ENCODE assay signal across 23 cellular contexts in the genomic region with DNA sequence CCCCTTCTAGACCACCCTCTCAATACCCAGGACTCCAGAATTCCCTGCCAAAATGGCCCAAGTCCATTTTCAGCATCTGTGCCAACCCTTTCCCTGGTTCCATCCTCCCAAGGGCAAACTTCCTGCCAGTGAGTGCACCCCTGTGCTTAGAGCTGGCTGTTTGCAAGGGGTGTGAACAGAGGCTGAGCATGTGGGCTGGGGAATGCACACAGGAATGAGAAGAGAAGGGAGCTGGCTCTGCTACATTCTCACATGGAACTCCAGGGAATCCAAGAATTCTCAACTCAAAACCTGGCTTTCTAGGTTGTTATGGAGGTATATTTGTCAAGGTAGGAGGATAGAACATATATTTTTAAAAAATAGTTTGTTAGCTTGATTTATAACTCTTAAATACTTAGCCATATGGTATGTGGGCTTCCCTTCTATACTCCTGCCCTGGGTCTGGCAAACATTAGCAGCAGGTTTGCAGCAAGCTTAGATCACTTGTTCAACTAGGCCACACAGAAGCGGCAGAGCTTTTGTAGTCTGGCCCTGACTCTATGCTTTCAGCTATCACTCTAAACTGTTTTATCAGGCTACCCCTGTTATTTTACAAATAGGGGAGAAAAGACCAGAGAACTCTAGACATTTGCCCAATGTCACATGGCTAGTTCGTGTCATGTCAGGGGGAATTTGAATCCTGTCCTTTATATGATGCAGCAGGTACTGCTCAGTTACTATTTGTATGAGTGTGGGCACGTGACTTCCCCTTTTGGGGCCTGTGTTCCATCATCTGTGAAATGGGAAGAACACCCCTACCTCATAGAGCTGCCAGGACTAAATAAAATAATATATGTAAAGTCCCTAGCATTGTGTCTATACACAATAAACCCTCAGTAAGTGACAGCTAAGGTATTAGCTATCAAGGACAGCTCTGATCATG. TPM values are rescaled to one million over a fixed set of nuclear protein-coding genes. Genes with fewer than 3 reads are reported as not detected.
DNase-seq lines count a peak whose midpoint lies in the region; ATAC-seq and TF ChIP-seq lines count a peak whose summit lies in the region.
"Had no signal": no experiment of that assay in that cellular context is flagged by ENCODE, and none has a peak within 500 bp of the region (broad histone marks: within the 10 kb centered on the region; RNA-seq: fewer than 3 reads in every experiment).

No MANE protein-coding gene starts in this region.

- intact Hi-C loops in left ventricle myocardium superior (cut with micrococcal nuclease) = no loop called here

- H3K4me1 Mint-ChIP-seq in WTC11 = peaks cover 6% of the 10 kb centered on the region

- TF ChIP-seq RAD21 in SK-N-SH (IDR thresholded peaks at IDR 0.05; ENCODE audit: low read length) = no peak

- no peak overlapping the region for H2AFZ ChIP-seq in SK-N-SH (ENCODE audit: low read depth)

- H3K9me3 Mint-ChIP-seq in WTC11 = no peaks in the 10 kb centered on the region
- H3K9me3 Mint-ChIP-seq: dendritic cell treated with granulocyte-macrophage colony-stimulating factor and Interleukin-4, amounts not matched to agents 40 ng/mL and 50 ng/mL, for 4 days had no signal

- peak; percentile 67 for ATAC-seq in SK-N-SH treated with all-trans-retinoic acid at 6 μM for 48 hours
- 0 out of 2 replicates have a peak, but pooled peaks have one; percentile 34 for ATAC-seq in WTC11
- peak; percentile 70 for ATAC-seq in left ventricle myocardium superior
- no peak for ATAC-seq in HG02610 (IDR thresholded peaks at IDR 0.05; ENCODE audit: unreplicated experiment)
- ATAC-seq in GM21515 (IDR thresholded peaks at IDR 0.05; ENCODE audit: unreplicated experiment) = no peak
- ATAC-seq: esophagus mucosa, mucosa of descending colon had no signal

- H4K20me1 ChIP-seq in SK-N-SH (ENCODE audit: insufficient read depth) = no peaks in the 10 kb centered on the region

- no peak overlapping the region for H3K4me2 ChIP-seq in SK-N-SH

- no peak overlapping the region for H3K4me3 ChIP-seq in SK-N-SH (ENCODE audit: low read depth in 2 of 2, low read length in 1 of 2)
- H3K4me3 ChIP-seq: mucosa of descending colon, ovary, SJCRH30, thyroid gland had no signal

- no peaks in the 10 kb centered on the region for H3K27me3 ChIP-seq in SK-N-SH (ENCODE audit: insufficient read depth)
- H3K27me3 ChIP-seq: ovary, SJCRH30, thyroid gland had no signal

- H3K36me3 Mint-ChIP-seq in WTC11 = no peaks in the 10 kb centered on the region

- no peak overlapping the region for H3K4me3 Mint-ChIP-seq in WTC11
- H3K4me3 Mint-ChIP-seq: dendritic cell treated with granulocyte-macrophage colony-stimulating factor and Interleukin-4, amounts not matched to agents 40 ng/mL and 50 ng/mL, for 4 days had no signal

- H3K9me2 ChIP-seq in SK-N-SH = no peaks in the 10 kb centered on the region

- TF ChIP-seq EP300 in SK-N-SH (IDR thresholded peaks at IDR 0.05; ENCODE audit: borderline replicate concordance in 1 of 2, low read depth in 1 of 2, low read length in 1 of 2) = no peak

- TF ChIP-seq CTCF in SK-N-SH (IDR thresholded peaks at IDR 0.05) (no peak), WTC11 (IDR thresholded peaks at IDR 0.05) (no peak)

- 93% methylated on average over 3 of the region's 3 CpGs for WGBS in SK-N-SH (ENCODE audit: low lambda C conversion rate)

- no peak overlapping the region for H3K9ac ChIP-seq in SK-N-SH

- H3K27ac ChIP-seq in SK-N-SH (ENCODE audit: low read depth in 2 of 2, low read length in 1 of 2) = no peak overlapping the region
- H3K27ac ChIP-seq in temporal lobe (ENCODE audit: low read depth, low read length) = peak overlapping the region; percentile 17
- H3K27ac ChIP-seq: ovary, SJCRH30, thyroid gland had no signal

- DNase-seq in SK-N-SH (no peak), WTC11 (ENCODE audit: low spot score) (no peak), left ventricle myocardium superior (no peak), nucleus accumbens (lab: John Stamatoyannopoulos, UW) (no peak)
- DNase-seq: 8988T; activated CD4-positive, alpha-beta T cell treated with anti-CD3 and anti-CD28 coated beads for 4 hours; activated CD8-positive, alpha-beta memory T cell treated with anti-CD3 and anti-CD28 coated beads, Interleukin-2, amount 50 U/mL, for 48 hours; C1 segment of cervical spinal cord; DMS79; glutamatergic neuron; mucosa of descending colon; NCI-H1105 treated with DMSO at 0.1 percent for 48 hours; ovary; SJCRH30; stimulated activated CD4-positive, alpha-beta T cell treated with anti-CD3 and anti-CD28 coated beads, Interleukin-4, amount 100 ng/mL, for 24 hours; T1000; thyroid gland had no signal

- H3K27ac Mint-ChIP-seq in WTC11 = no peak overlapping the region
- H3K27ac Mint-ChIP-seq: dendritic cell treated with granulocyte-macrophage colony-stimulating factor and Interleukin-4, amounts not matched to agents 40 ng/mL and 50 ng/mL, for 4 days had no signal

- H3K36me3 ChIP-seq in SK-N-SH (replicated peaks in 1 of 2; ENCODE audit: control insufficient read depth in 1 of 2, insufficient read depth in 2 of 2, low read length in 1 of 2) = no peaks in the 10 kb centered on the region
- H3K36me3 ChIP-seq: ovary, SJCRH30, thyroid gland had no signal

- H3F3A ChIP-seq in SK-N-SH (replicated peaks; ENCODE audit: insufficient read depth) = peaks cover 10% of the 10 kb centered on the region

- CTCF ChIA-PET in SK-N-SH (lab: Yijun Ruan, JAX) = interaction anchor here (1.7 kb wide), 1 partner anchor 19 kb away, joined by 7 read pairs; no protein-coding TSS in a partner anchor
- CTCF ChIA-PET in WTC11 (lab: Charles Lee) = interaction anchor here (1.1 to 1.2 kb wide), 3 partner anchors 18 to 122 kb away, joined by 3 to 4 read pairs (median 3); partner anchors contain the start of gene PAFAH2

- no peaks in the 10 kb centered on the region for H3K9me3 ChIP-seq in SK-N-SH
- H3K9me3 ChIP-seq: mucosa of descending colon, ovary, SJCRH30, thyroid gland had no signal

- POLR2A ChIA-PET in SK-N-SH (lab: Yijun Ruan, JAX) (interaction anchor here (1.1 kb wide), 1 partner anchor 39 kb away, joined by 3 read pairs; the partner anchor contains the start of gene PAQR7), WTC11 (lab: Charles Lee) (interaction anchor here (0.5 kb wide), 1 partner anchor 122 kb away, joined by 3 read pairs; no protein-coding TSS in a partner anchor)

- peaks cover 5% of the 10 kb centered on the region; the same call in 1 of the 2 replicates for H3K27me3 Mint-ChIP-seq in WTC11 (ENCODE audit: low read depth)

- peaks cover 0 to 9% of the 10 kb centered on the region in 2 experiments; a peak in 2 of 4 replicates for H3K4me1 ChIP-seq in SK-N-SH (ENCODE audit: control insufficient read depth in 1 of 2, insufficient read depth in 2 of 2, low read depth in 1 of 2, low read length in 1 of 2)
- H3K4me1 ChIP-seq: thyroid gland had no signal

- H3K79me2 ChIP-seq in SK-N-SH (ENCODE audit: insufficient read depth) = no peaks in the 10 kb centered on the region

TF ChIP-seq in SK-N-SH treated with all-trans-retinoic acid at 6 μM for 48 hours, 23 proteins besides CTCF, POLR2A, EP300 and RAD21 (continues in another document):
- TF ChIP-seq ISL1 (CRISPR knock-in tag; IDR thresholded peaks at IDR 0.05) = no peak
- TF ChIP-seq ZC3H10 (CRISPR knock-in tag; IDR thresholded peaks at IDR 0.05) = no peak
- no peak for TF ChIP-seq ZFP3 (CRISPR knock-in tag; IDR thresholded peaks at IDR 0.05)
- no peak for TF ChIP-seq ZNF8 (CRISPR knock-in tag; IDR thresholded peaks at IDR 0.05)
- no peak for TF ChIP-seq ESRRG (CRISPR knock-in tag; IDR thresholded peaks at IDR 0.05)

TF ChIP-seq in SK-N-SH, 30 proteins besides CTCF, POLR2A, EP300 and RAD21 (continues in another document):
- TF ChIP-seq GABPA (IDR thresholded peaks at IDR 0.05; ENCODE audit: low read depth) (no peak), TAF1 (IDR thresholded peaks at IDR 0.05; ENCODE audit: borderline replicate concordance, low read depth, low read length) (no peak), POLR2AphosphoS5 (IDR thresholded peaks at IDR 0.05; ENCODE audit: low read depth, low read length) (no peak), SIN3A (IDR thresholded peaks at IDR 0.05; ENCODE audit: borderline replicate concordance, low read depth, low read length) (no peak), CHD2 (IDR thresholded peaks at IDR 0.05; ENCODE audit: low read length, partially characterized antibody) (no peak), RXRA (IDR thresholded peaks at IDR 0.05; ENCODE audit: borderline replicate concordance, low read depth) (no peak), RFX5 (IDR thresholded peaks at IDR 0.05; ENCODE audit: low read length) (no peak), NFIC (IDR thresholded peaks at IDR 0.05; ENCODE audit: borderline replicate concordance) (no peak), SMC3 (IDR thresholded peaks at IDR 0.05; ENCODE audit: low read depth, low read length) (no peak), ELF1 (IDR thresholded peaks at IDR 0.05) (no peak)

TF ChIP-seq in WTC11, 78 proteins besides CTCF, POLR2A, EP300 and RAD21 (continues in another document):
- TF ChIP-seq ZNF396 (CRISPR knock-in tag; IDR thresholded peaks at IDR 0.05; ENCODE audit: borderline replicate concordance) (no peak), CBFB (CRISPR knock-in tag; IDR thresholded peaks at IDR 0.05; ENCODE audit: low read depth) (no peak), FOXP1 (CRISPR knock-in tag; IDR thresholded peaks at IDR 0.05; ENCODE audit: borderline replicate concordance) (no peak), CREM (CRISPR knock-in tag; IDR thresholded peaks at IDR 0.05) (no peak)

RNA-seq across cellular contexts. Expression of gene STMN1, which starts 8.1 kb away (rescaled TPM):
- polyA plus RNA-seq in SK-N-SH (2012; rRNA removed) = 72.8 and 143 TPM in 2 replicates
- polyA plus RNA-seq in SK-N-SH (2012; cell fraction: cytosol; rRNA removed) = 211 and 347 TPM in 2 replicates
- polyA plus RNA-seq in SK-N-SH (2012; cell fraction: nucleus; rRNA removed) = 53.8 and 86.2 TPM in 2 replicates
- total RNA-seq in WTC11 (2021) (418 to 483 TPM (median 458 TPM) in 3 replicates), left ventricle myocardium superior (21.4 TPM), temporal lobe (699 TPM)

RNA-seq across cellular contexts. Expression of gene PAQR7, which starts 38.8 kb away (rescaled TPM):
- 5.6 and 7.0 TPM in 2 replicates for polyA plus RNA-seq in SK-N-SH (2012; rRNA removed)
- 3.1 and 4.9 TPM in 2 replicates for polyA plus RNA-seq in SK-N-SH (2012; cell fraction: cytosol; rRNA removed)
- polyA plus RNA-seq in SK-N-SH (2012; cell fraction: nucleus; rRNA removed) = 10.4 and 16.9 TPM in 2 replicates
- 6.7 to 9.1 TPM (median 8.4 TPM) in 3 replicates for total RNA-seq in WTC11 (2021)
- total RNA-seq in left ventricle myocardium superior = 2.0 TPM
- 4.7 TPM for total RNA-seq in temporal lobe

RNA-seq across cellular contexts. Expression of gene AUNIP, which starts 55.1 kb away (rescaled TPM):
- polyA plus RNA-seq in SK-N-SH (2012; rRNA removed) = 1.9 TPM in 2 replicates
- 1.8 and 2.1 TPM in 2 replicates for polyA plus RNA-seq in SK-N-SH (2012; cell fraction: cytosol; rRNA removed)
- polyA plus RNA-seq in SK-N-SH (2012; cell fraction: nucleus; rRNA removed) = 1.3 and 1.4 TPM in 2 replicates
- total RNA-seq in WTC11 (2021) (14.2 to 16.1 TPM (median 15.1 TPM) in 3 replicates), left ventricle myocardium superior (not detected), temporal lobe (0.98 TPM)
- total RNA-seq: thyroid gland had no signal

Comparison
In these comparisons a context has a peak if more than half of its experiments do, and no peak if none do; other contexts are left out.
1. ATAC-seq: peak in SK-N-SH treated with all-trans-retinoic acid at 6 μM for 48 hours (single experiment), WTC11 (single experiment) and left ventricle myocardium superior (single experiment); none in HG02610 (single experiment) and GM21515 (single experiment).
2. RNA of gene STMN1, which starts 8.1 kb away (total RNA-seq): 699 TPM in temporal lobe (single experiment) and 418 to 483 TPM in WTC11; 21.4 TPM in left ventricle myocardium superior (single experiment); every median in the first group is over 10 times any median in the second.